23 cellular contexts compared by ENCODE assay signal in the genomic region with DNA sequence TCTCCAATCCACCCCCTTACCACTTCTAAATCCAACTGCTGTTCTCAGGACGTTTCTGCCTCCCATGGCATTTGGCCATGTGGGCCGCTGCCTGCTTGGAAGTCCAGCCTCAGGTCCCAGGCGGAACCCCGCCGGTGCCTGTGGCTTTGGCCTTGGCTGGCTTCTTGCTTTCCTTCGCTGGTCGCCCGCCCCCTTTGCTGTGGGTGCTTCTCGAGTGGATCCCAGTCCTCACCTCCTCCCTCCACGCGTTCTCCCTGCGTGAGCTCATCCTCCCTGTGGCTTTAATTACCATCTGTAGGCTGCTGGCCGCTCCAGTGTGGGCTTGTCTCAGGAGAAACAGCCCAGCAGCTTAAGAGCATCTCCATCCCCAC.
DNase-seq lines count a peak whose midpoint lies in the region.
"Had no signal": no experiment of that assay in that cellular context is flagged by ENCODE, and none has a peak within 500 bp of the region (broad histone marks: within the 10 kb centered on the region; RNA-seq: fewer than 3 reads in every experiment).

No MANE protein-coding gene starts in this region.

- no peaks in the 10 kb centered on the region for H3K4me1 Mint-ChIP-seq in activated CD4-positive, alpha-beta T cell treated with anti-CD3 and anti-CD28 coated beads, Interleukin-2, amount 10 ng/mL, durations not matched to agents 24 days and 14 days
- H3K4me1 Mint-ChIP-seq: activated naive CD4-positive, alpha-beta T cell treated with anti-CD3 and anti-CD28 coated beads, Interleukin-2, amount 50 U/mL, for 24 hours had no signal

- no peaks in the 10 kb centered on the region for H3K36me3 Mint-ChIP-seq in activated CD4-positive, alpha-beta T cell treated with anti-CD3 and anti-CD28 coated beads, Interleukin-2, amount 10 ng/mL, durations not matched to agents 24 days and 14 days (ENCODE audit: low read depth)
- H3K36me3 Mint-ChIP-seq: activated naive CD4-positive, alpha-beta T cell treated with anti-CD3 and anti-CD28 coated beads, Interleukin-2, amount 50 U/mL, for 24 hours; CD8-positive, alpha-beta T cell; naive thymus-derived CD4-positive, alpha-beta T cell; stimulated activated naive B cell treated with anti-CD40 and anti-IgM and Interleukin-4, amounts not matched to agents 10 μg/mL and 1 μg/mL and 100 μg/mL, for 72 hours had no signal

- H3K27me3 ChIP-seq in H7 (ENCODE audit: control insufficient read depth, insufficient read depth, low read length): no peaks in the 10 kb centered on the region; the same call in 1 of the 2 replicates
- no peaks in the 10 kb centered on the region for H3K27me3 ChIP-seq in layer of hippocampus (ENCODE audit: control insufficient read depth, insufficient read depth, low read length)
- H3K27me3 ChIP-seq: ascending aorta had no signal

- H3K9me3 Mint-ChIP-seq in activated CD4-positive, alpha-beta T cell treated with anti-CD3 and anti-CD28 coated beads, Interleukin-2, amount 10 ng/mL, durations not matched to agents 24 days and 14 days: no peaks in the 10 kb centered on the region
- H3K9me3 Mint-ChIP-seq: activated naive CD4-positive, alpha-beta T cell treated with anti-CD3 and anti-CD28 coated beads, Interleukin-2, amount 50 U/mL, for 24 hours; activated T-helper 1 cell treated with anti-CD3 and anti-CD28 coated beads, Interleukin-12 subunit alpha, Interleukin-12 subunit beta, Interleukin-2, Interleukin-4 antibody, amounts not matched to agents 30 ng/mL and 10 ng/mL and 1 ng/mL, durations not matched to agents 14 hours and 24 hours and 36 hours; CD8-positive, alpha-beta T cell; naive thymus-derived CD4-positive, alpha-beta T cell; stimulated activated naive B cell treated with anti-CD40 and anti-IgM and Interleukin-4, amounts not matched to agents 10 μg/mL and 1 μg/mL and 100 μg/mL, for 72 hours; T-helper 2 cell treated with Interferon-gamma antibody and Interleukin-4, amounts not matched to agents 5 μg/mL and 100 μg/mL, for 36 hours had no signal

- peaks cover 9% of the 10 kb centered on the region for H3K27me3 Mint-ChIP-seq in activated CD4-positive, alpha-beta T cell treated with anti-CD3 and anti-CD28 coated beads, Interleukin-2, amount 10 ng/mL, durations not matched to agents 24 days and 14 days
- H3K27me3 Mint-ChIP-seq: activated naive CD4-positive, alpha-beta T cell treated with anti-CD3 and anti-CD28 coated beads, Interleukin-2, amount 50 U/mL, for 24 hours had no signal

- H3K4me3 ChIP-seq in H7 (ENCODE audit: insufficient read depth, low read depth, low read length): no peak overlapping the region
- H3K4me3 ChIP-seq: ascending aorta, HAP-1 had no signal

- H3K27ac ChIP-seq in layer of hippocampus (ENCODE audit: low read depth, low read length) (peak overlapping the region; percentile 82), temporal lobe (ENCODE audit: low read depth, low read length) (peak overlapping the region; percentile 94)
- H3K27ac ChIP-seq: ascending aorta had no signal

- no peaks in the 10 kb centered on the region for H3K36me3 ChIP-seq in H7 (replicated peaks; ENCODE audit: control insufficient read depth, insufficient read depth, low read length)
- H3K36me3 ChIP-seq: ascending aorta, HAP-1 had no signal

- no peak overlapping the region for H3K27ac Mint-ChIP-seq in activated CD4-positive, alpha-beta T cell treated with anti-CD3 and anti-CD28 coated beads, Interleukin-2, amount 10 ng/mL, durations not matched to agents 24 days and 14 days
- H3K27ac Mint-ChIP-seq: activated naive CD4-positive, alpha-beta T cell treated with anti-CD3 and anti-CD28 coated beads, Interleukin-2, amount 50 U/mL, for 24 hours; activated T-helper 1 cell treated with anti-CD3 and anti-CD28 coated beads, Interleukin-12 subunit alpha, Interleukin-12 subunit beta, Interleukin-2, Interleukin-4 antibody, amounts not matched to agents 30 ng/mL and 10 ng/mL and 1 ng/mL, durations not matched to agents 14 hours and 24 hours and 36 hours; CD8-positive, alpha-beta T cell; stimulated activated naive B cell treated with anti-CD40 and anti-IgM and Interleukin-4, amounts not matched to agents 10 μg/mL and 1 μg/mL and 100 μg/mL, for 72 hours; T-helper 2 cell treated with Interferon-gamma antibody and Interleukin-4, amounts not matched to agents 5 μg/mL and 100 μg/mL, for 36 hours had no signal

- no peak overlapping the region for H3K4me3 Mint-ChIP-seq in activated CD4-positive, alpha-beta T cell treated with anti-CD3 and anti-CD28 coated beads, Interleukin-2, amount 10 ng/mL, durations not matched to agents 24 days and 14 days
- H3K4me3 Mint-ChIP-seq: activated naive CD4-positive, alpha-beta T cell treated with anti-CD3 and anti-CD28 coated beads, Interleukin-2, amount 50 U/mL, for 24 hours; activated T-helper 1 cell treated with anti-CD3 and anti-CD28 coated beads, Interleukin-12 subunit alpha, Interleukin-12 subunit beta, Interleukin-2, Interleukin-4 antibody, amounts not matched to agents 30 ng/mL and 10 ng/mL and 1 ng/mL, durations not matched to agents 14 hours and 24 hours and 36 hours; CD8-positive, alpha-beta T cell; naive thymus-derived CD4-positive, alpha-beta T cell; stimulated activated naive B cell treated with anti-CD40 and anti-IgM and Interleukin-4, amounts not matched to agents 10 μg/mL and 1 μg/mL and 100 μg/mL, for 72 hours; T-helper 2 cell treated with Interferon-gamma antibody and Interleukin-4, amounts not matched to agents 5 μg/mL and 100 μg/mL, for 36 hours had no signal

- DNase-seq in H7: peak; percentile 43
- peak; percentile 25 for DNase-seq in astrocyte of the hippocampus (ENCODE audit: low read depth, low spot score)
- DNase-seq in GOT3 (lab: John Stamatoyannopoulos, UW): no peak
- no peak for DNase-seq in activated CD4-positive, alpha-beta T cell treated with anti-CD3 and anti-CD28 coated beads, Interleukin-2, amount 10 ng/mL, durations not matched to agents 24 days and 14 days
- no peak for DNase-seq in NCI-H446 (lab: John Stamatoyannopoulos, UW)
- DNase-seq: CD8-positive, alpha-beta T cell; foreskin melanocyte; GDM1; naive thymus-derived CD4-positive, alpha-beta T cell; NCI-H1092; NCI-H1930; NCI-H2227 treated with DMSO at 0.1 percent for 48 hours; NCI-H748 treated with DMSO at 0.1 percent for 48 hours; stimulated activated CD4-positive, alpha-beta T cell treated with anti-CD3 and anti-CD28 coated beads, Interleukin-12 subunit alpha, Interleukin-12 subunit beta, amount 100 ng/mL, for 4 hours; stimulated activated CD4-positive, alpha-beta T cell treated with anti-CD3 and anti-CD28 coated beads, Interleukin-4, amount 100 ng/mL, for 24 hours; stimulated activated naive B cell treated with anti-CD40 and anti-IgM and Interleukin-4, amounts not matched to agents 10 μg/mL and 1 μg/mL and 100 μg/mL, for 72 hours had no signal

- intact Hi-C loops in activated CD4-positive, alpha-beta T cell treated with anti-CD3 and anti-CD28 coated beads, Interleukin-2, amount 10 ng/mL, durations not matched to agents 24 days and 14 days (cut with micrococcal nuclease): no loop called here

Comparison
In these comparisons a context has a peak if more than half of its experiments do, and no peak if none do; other contexts are left out.
1. DNase-seq: peak in H7 (single experiment) and astrocyte of the hippocampus (single experiment); none in GOT3 (single experiment), activated CD4-positive, alpha-beta T cell treated with anti-CD3 and anti-CD28 coated beads, Interleukin-2, amount 10 ng/mL, durations not matched to agents 24 days and 14 days (single experiment) and NCI-H446 (0 of 2).